ENCODE assay signal across 8 cellular contexts in genomic region chr5:134411546-134412266, GRCh38. TPM values are rescaled to one million over a fixed set of nuclear protein-coding genes. Genes with fewer than 3 reads are reported as not detected.
DNase-seq lines count a peak whose midpoint lies in the region; ATAC-seq and TF ChIP-seq lines count a peak whose summit lies in the region.

CDKN2AIPNL (minus strand) TSS chr5:134411881; CDS start chr5:134411854, 27 bp downstream.

- TF ChIP-seq CTCF in BJ (IDR thresholded peaks at IDR 0.05; ENCODE audit: insufficient read depth, low read depth, low read length) = peak; percentile 71

- intact Hi-C loops in left colon (cut with DNase I, micrococcal nuclease) = loop anchor here in 1 of 2 donors (10.0 kb wide), 1 partner anchor 113 kb away; the partner anchor contains the start of gene JADE2

- no peaks in the 10 kb centered on the region for H3K27me3 ChIP-seq in BJ (ENCODE audit: control insufficient read depth, insufficient read depth, low read length)

- no peaks in the 10 kb centered on the region for H3K36me3 ChIP-seq in BJ (ENCODE audit: control insufficient read depth, insufficient read depth, low read length)

- TF ChIP-seq POLR2A in GM19099 (IDR thresholded peaks at IDR 0.05; ENCODE audit: extremely low read depth, insufficient read length, low read depth) = peak; percentile 89

- H3K27ac ChIP-seq in cingulate gyrus (ENCODE audit: low read depth, low read length) = peak within 1 kb of the TSS; percentile 73

- DNase-seq in BJ (ENCODE audit: low read depth) = peak; percentile 15
- peak; percentile 86 for DNase-seq in NCI-H510A (lab: John Stamatoyannopoulos, UW)
- DNase-seq in activated CD4-positive, alpha-beta T cell treated with anti-CD3 and anti-CD28 coated beads for 48 hours = peak; percentile 93
- DNase-seq in left colon = peak; percentile 92 to 95
- peak; percentile 90 for DNase-seq in stimulated activated CD4-positive, alpha-beta T cell treated with anti-CD3 and anti-CD28 coated beads, Interleukin-1b, Interleukin-23, amount 100 ng/mL, for 48 hours

- peak within 1 kb of the TSS; percentile 93 for H3K4me3 ChIP-seq in BJ (ENCODE audit: low read depth, low read length)

- CTCF ChIA-PET in BJ (lab: Yijun Ruan, JAX) = interaction anchor here (0.6 to 4.6 kb wide), 32 partner anchors 12 to 176 kb away, joined by 3 to 28 read pairs (median 4); partner anchors contain the start of gene UBE2B

- ATAC-seq in HG03378 (IDR thresholded peaks at IDR 0.05; ENCODE audit: unreplicated experiment) (peak; percentile 73), left colon (peak; percentile 92)

- POLR2A ChIA-PET in BJ (lab: Charles Lee) = no interaction called here

RNA-seq across cellular contexts. Expression of gene CDKN2AIPNL, which starts in this region (rescaled TPM):
- 10.5 and 18.9 TPM in 2 replicates for polyA plus RNA-seq in BJ (2011; rRNA removed)
- 2.5 and 4.3 TPM in 2 replicates for polyA minus RNA-seq in BJ (2011; rRNA and poly(A)+ RNA removed)
- 10 to 100 TPM; 15.0 to 19.3 TPM for total RNA-seq in left colon

Comparison
In these comparisons a context has a peak if more than half of its experiments do, and no peak if none do; other contexts are left out.
1. Peak in every context shown above with its lines: DNase-seq, ATAC-seq, H3K4me3 ChIP-seq and H3K27ac ChIP-seq.
2. DNase-seq: peak in every context shown above with its lines; median percentile 94 in left colon; 93 in activated CD4-positive, alpha-beta T cell treated with anti-CD3 and anti-CD28 coated beads for 48 hours; 90 in stimulated activated CD4-positive, alpha-beta T cell treated with anti-CD3 and anti-CD28 coated beads, Interleukin-1b, Interleukin-23, amount 100 ng/mL, for 48 hours; 86 in NCI-H510A; 15 in BJ.